2 cellular contexts compared by ENCODE assay signal in the genomic region with DNA sequence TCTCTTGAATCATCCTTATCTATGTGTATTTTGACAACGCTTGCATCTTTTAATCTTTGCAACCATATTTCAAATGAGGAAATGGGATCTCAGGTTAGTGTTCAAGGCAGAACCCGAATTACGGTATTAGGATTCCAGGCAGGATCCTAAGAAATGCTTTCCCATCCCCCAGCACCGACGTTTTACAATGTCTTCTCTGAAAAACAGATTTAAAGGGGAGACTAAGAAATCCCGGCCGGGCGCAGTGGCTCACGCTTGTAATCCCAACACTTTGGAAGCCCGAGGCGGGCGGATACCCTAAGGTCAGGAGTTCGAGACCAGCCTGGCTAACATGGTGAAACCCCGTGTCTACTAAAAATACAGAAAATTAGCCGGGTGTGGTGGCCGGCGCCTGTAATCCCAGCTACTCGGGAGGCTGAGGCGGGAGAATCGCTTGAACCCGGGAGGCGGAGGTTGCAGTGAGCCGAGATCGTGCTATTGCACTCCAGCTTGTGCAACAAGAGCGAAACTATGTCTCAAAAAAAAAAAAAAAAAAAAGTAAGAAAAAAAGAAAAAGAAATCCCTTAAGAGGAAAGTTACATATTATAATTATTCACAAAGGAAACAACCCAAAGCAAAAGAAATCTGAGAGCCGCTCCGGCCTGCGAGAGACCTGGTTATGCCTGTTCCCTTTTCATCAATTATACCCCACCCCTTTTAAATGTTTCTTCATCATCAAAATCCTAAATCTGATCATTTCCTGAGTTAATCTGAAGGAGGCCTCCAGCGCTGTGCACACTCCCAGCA.
TF ChIP-seq lines count a peak whose summit lies in the region.

No MANE protein-coding gene starts in this region.

TF ChIP-seq in HEK293, 187 proteins besides CTCF, POLR2A, EP300 and RAD21:
- TF ChIP-seq SALL2 (tag by site-specific recombination; IDR thresholded peaks at IDR 0.05; ENCODE audit: borderline replicate concordance), result no peak
- TF ChIP-seq ZNF335 (tag by site-specific recombination; conservative IDR thresholded peaks at IDR 0.05), result 0 out of 2 replicates have a peak, but pooled peaks have one; percentile 74
- TF ChIP-seq KLF8 (tag by site-specific recombination; IDR thresholded peaks at IDR 0.05), result peak; percentile 5; the same call in 1 of the 2 replicates
- TF ChIP-seq ZSCAN16 (tag by site-specific recombination; IDR thresholded peaks at IDR 0.05), result no peak
- TF ChIP-seq ZNF561 (tag by site-specific recombination; IDR thresholded peaks at IDR 0.05; ENCODE audit: borderline replicate concordance), result 0 out of 2 replicates have a peak, but pooled peaks have one; percentile 22
- TF ChIP-seq ZNF362 (tag by site-specific recombination; IDR thresholded peaks at IDR 0.05), result peak; percentile 36; the same call in 1 of the 2 replicates

TF ChIP-seq in HepG2, 621 proteins besides CTCF, POLR2A, EP300 and RAD21:
- TF ChIP-seq ZNF343 (CRISPR knock-in tag; IDR thresholded peaks at IDR 0.05) (no peak), ELF3 (CRISPR knock-in tag; IDR thresholded peaks at IDR 0.05) (no peak), ZMYM3 (CRISPR knock-in tag; IDR thresholded peaks at IDR 0.05) (peak; percentile 6; the same call in 1 of the 2 replicates), ETV6 (CRISPR knock-in tag; conservative IDR thresholded peaks at IDR 0.05) (0 out of 2 replicates have a peak, but pooled peaks have one; percentile 10), ZNF317 (CRISPR knock-in tag; IDR thresholded peaks at IDR 0.05) (0 out of 2 replicates have a peak, but pooled peaks have one; percentile 2), TBX3 (IDR thresholded peaks at IDR 0.05; ENCODE audit: borderline replicate concordance) (no peak), ZNF460 (CRISPR knock-in tag; IDR thresholded peaks at IDR 0.05; ENCODE audit: borderline replicate concordance) (peak; percentile 18; the same call in 1 of the 2 replicates), CHD4 (IDR thresholded peaks at IDR 0.05; ENCODE audit: borderline replicate concordance, low read length) (peak; percentile 49; the same call in 1 of the 2 replicates), ZNF563 (CRISPR knock-in tag; IDR thresholded peaks at IDR 0.05) (peak; percentile 9; the same call in 1 of the 2 replicates), ZZZ3 (CRISPR knock-in tag; IDR thresholded peaks at IDR 0.05; ENCODE audit: borderline replicate concordance) (no peak), CREB1 (IDR thresholded peaks at IDR 0.05) (no peak), CREB1 (CRISPR knock-in tag; IDR thresholded peaks at IDR 0.05) (0 out of 2 replicates have a peak, but pooled peaks have one; percentile 8), ZSCAN21 (CRISPR knock-in tag; IDR thresholded peaks at IDR 0.05; ENCODE audit: borderline replicate concordance) (no peak), ZNF235 (CRISPR knock-in tag; IDR thresholded peaks at IDR 0.05; ENCODE audit: borderline replicate concordance) (0 out of 2 replicates have a peak, but pooled peaks have one; percentile 4), ZNF33A (CRISPR knock-in tag; IDR thresholded peaks at IDR 0.05; ENCODE audit: borderline replicate concordance) (no peak)
- TF ChIP-seq, protein P1, sequence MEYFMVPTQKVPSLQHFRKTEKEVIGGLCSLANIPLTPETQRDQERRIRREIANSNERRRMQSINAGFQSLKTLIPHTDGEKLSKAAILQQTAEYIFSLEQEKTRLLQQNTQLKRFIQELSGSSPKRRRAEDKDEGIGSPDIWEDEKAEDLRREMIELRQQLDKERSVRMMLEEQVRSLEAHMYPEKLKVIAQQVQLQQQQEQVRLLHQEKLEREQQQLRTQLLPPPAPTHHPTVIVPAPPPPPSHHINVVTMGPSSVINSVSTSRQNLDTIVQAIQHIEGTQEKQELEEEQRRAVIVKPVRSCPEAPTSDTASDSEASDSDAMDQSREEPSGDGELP (IDR thresholded peaks at IDR 0.05; ENCODE audit: borderline replicate concordance, low read depth), result no peak
- TF ChIP-seq, protein P2, sequence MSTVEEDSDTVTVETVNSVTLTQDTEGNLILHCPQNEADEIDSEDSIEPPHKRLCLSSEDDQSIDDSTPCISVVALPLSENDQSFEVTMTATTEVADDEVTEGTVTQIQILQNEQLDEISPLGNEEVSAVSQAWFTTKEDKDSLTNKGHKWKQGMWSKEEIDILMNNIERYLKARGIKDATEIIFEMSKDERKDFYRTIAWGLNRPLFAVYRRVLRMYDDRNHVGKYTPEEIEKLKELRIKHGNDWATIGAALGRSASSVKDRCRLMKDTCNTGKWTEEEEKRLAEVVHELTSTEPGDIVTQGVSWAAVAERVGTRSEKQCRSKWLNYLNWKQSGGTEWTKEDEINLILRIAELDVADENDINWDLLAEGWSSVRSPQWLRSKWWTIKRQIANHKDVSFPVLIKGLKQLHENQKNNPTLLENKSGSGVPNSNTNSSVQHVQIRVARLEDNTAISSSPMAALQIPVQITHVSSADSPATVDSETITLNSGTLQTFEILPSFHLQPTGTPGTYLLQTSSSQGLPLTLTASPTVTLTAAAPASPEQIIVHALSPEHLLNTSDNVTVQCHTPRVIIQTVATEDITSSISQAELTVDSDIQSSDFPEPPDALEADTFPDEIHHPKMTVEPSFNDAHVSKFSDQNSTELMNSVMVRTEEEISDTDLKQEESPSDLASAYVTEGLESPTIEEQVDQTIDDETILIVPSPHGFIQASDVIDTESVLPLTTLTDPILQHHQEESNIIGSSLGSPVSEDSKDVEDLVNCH (CRISPR knock-in tag; IDR thresholded peaks at IDR 0.05), result no peak
- TF ChIP-seq, protein P3, sequence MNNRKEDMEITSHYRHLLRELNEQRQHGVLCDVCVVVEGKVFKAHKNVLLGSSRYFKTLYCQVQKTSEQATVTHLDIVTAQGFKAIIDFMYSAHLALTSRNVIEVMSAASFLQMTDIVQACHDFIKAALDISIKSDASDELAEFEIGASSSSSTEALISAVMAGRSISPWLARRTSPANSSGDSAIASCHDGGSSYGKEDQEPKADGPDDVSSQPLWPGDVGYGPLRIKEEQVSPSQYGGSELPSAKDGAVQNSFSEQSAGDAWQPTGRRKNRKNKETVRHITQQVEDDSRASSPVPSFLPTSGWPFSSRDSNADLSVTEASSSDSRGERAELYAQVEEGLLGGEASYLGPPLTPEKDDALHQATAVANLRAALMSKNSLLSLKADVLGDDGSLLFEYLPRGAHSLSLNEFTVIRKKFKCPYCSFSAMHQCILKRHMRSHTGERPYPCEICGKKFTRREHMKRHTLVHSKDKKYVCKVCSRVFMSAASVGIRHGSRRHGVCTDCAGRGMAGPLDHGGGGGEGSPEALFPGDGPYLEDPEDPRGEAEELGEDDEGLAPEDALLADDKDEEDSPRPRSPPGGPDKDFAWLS (CRISPR knock-in tag; IDR thresholded peaks at IDR 0.05; ENCODE audit: borderline replicate concordance), result no peak
- TF ChIP-seq, protein P4, sequence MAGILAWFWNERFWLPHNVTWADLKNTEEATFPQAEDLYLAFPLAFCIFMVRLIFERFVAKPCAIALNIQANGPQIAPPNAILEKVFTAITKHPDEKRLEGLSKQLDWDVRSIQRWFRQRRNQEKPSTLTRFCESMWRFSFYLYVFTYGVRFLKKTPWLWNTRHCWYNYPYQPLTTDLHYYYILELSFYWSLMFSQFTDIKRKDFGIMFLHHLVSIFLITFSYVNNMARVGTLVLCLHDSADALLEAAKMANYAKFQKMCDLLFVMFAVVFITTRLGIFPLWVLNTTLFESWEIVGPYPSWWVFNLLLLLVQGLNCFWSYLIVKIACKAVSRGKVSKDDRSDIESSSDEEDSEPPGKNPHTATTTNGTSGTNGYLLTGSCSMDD (CRISPR knock-in tag; IDR thresholded peaks at IDR 0.05), result no peak
- TF ChIP-seq, protein P5, sequence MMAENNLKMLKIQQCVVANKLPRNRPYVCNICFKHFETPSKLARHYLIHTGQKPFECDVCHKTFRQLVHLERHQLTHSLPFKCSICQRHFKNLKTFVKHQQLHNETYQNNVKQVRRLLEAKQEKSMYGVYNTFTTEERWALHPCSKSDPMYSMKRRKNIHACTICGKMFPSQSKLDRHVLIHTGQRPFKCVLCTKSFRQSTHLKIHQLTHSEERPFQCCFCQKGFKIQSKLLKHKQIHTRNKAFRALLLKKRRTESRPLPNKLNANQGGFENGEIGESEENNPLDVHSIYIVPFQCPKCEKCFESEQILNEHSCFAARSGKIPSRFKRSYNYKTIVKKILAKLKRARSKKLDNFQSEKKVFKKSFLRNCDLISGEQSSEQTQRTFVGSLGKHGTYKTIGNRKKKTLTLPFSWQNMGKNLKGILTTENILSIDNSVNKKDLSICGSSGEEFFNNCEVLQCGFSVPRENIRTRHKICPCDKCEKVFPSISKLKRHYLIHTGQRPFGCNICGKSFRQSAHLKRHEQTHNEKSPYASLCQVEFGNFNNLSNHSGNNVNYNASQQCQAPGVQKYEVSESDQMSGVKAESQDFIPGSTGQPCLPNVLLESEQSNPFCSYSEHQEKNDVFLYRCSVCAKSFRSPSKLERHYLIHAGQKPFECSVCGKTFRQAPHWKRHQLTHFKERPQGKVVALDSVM (CRISPR knock-in tag; IDR thresholded peaks at IDR 0.05), result peak; percentile 74; the same call in 1 of the 2 replicates
